ENCODE assay signal across 10 cellular contexts in genomic region chr16:84810518-84811273, GRCh38. TPM values are rescaled to one million over a fixed set of nuclear protein-coding genes. Genes with fewer than 3 reads are reported as not detected.
DNase-seq lines count a peak whose midpoint lies in the region; ATAC-seq, FAIRE-seq and TF ChIP-seq lines count a peak whose summit lies in the region.
"Had no signal": no experiment of that assay in that cellular context is flagged by ENCODE, and none has a peak within 500 bp of the region (broad histone marks: within the 10 kb centered on the region; RNA-seq: fewer than 3 reads in every experiment).

No MANE protein-coding gene starts in this region.

- H3K4me2 ChIP-seq in PC-3 (ENCODE audit: low read length), result no peak overlapping the region

- no peak for TF ChIP-seq EP300 in gastroesophageal sphincter (IDR thresholded peaks at IDR 0.05)

- 40 to 80% methylated on average over 2 to 4 of the region's 17 CpGs for WGBS in gastroesophageal sphincter (ENCODE audit: low coverage in 1 of 2), 2 donors

- no peak overlapping the region for H2AFZ ChIP-seq in PC-3 (ENCODE audit: low read length)

- H3K4me3 ChIP-seq in gastroesophageal sphincter (no peak overlapping the region), PC-3 (ENCODE audit: low read length) (no peak overlapping the region)

- TF ChIP-seq POLR2A in GM12892 (IDR thresholded peaks at IDR 0.05; ENCODE audit: low read depth, low read length) (no peak), gastroesophageal sphincter (IDR thresholded peaks at IDR 0.05) (no peak)

- peaks cover 0 to 18% (median 0%) of the 10 kb centered on the region in 3 donors for H3K4me1 ChIP-seq in gastroesophageal sphincter
- H3K4me1 ChIP-seq in PC-3 (ENCODE audit: insufficient read depth, low read length), result peaks cover 13% of the 10 kb centered on the region

- peak; percentile 49 for DNase-seq in AG08396 (ENCODE audit: low spot score)
- no peak for DNase-seq in GM12892 (ENCODE audit: insufficient read length)
- peak; percentile 84 for DNase-seq in SIG-M5 (lab: John Stamatoyannopoulos, UW)
- DNase-seq in SHP77 treated with DMSO at 0.1 percent for 48 hours (lab: John Stamatoyannopoulos, UW), result no peak
- DNase-seq in PC-3, result no peak
- no peak for DNase-seq in left lobe of liver (ENCODE audit: low spot score)
- DNase-seq: DMS53, SHP77 had no signal

- TF ChIP-seq CTCF in gastroesophageal sphincter (IDR thresholded peaks at IDR 0.05) (no peak), PC-3 (conservative IDR thresholded peaks at IDR 0.05; ENCODE audit: low read depth, low read length) (no peak)

- BruUV-seq in PC-3 (replicated peaks; lab: Mats Ljungman, UMichigan), result no TSS peak

- H4K20me1 ChIP-seq in PC-3 (ENCODE audit: low read length), result no peaks in the 10 kb centered on the region

- CTCF ChIA-PET in PC-3 (lab: Charles Lee), result no interaction called here

- H3K27ac ChIP-seq in gastroesophageal sphincter (peak overlapping the region in 3 of 4 donors; percentile 27 to 62 (median 45)), PC-3 (ENCODE audit: low read length) (no peak overlapping the region)

- no peaks in the 10 kb centered on the region for H3K9me2 ChIP-seq in PC-3 (replicated peaks; ENCODE audit: low read length)

- peak; percentile 89 for FAIRE-seq in GM12892 (lab: Jason Lieb, UNC)

- H3K9me3 ChIP-seq in gastroesophageal sphincter (no peaks in the 10 kb centered on the region), PC-3 (ENCODE audit: low read length) (no peaks in the 10 kb centered on the region)

- H3K27me3 ChIP-seq in gastroesophageal sphincter, result no peaks in the 10 kb centered on the region
- no peaks in the 10 kb centered on the region for H3K27me3 ChIP-seq in PC-3 (ENCODE audit: low read length)

- ATAC-seq in gastroesophageal sphincter (peak; percentile 80), HG02970 (IDR thresholded peaks at IDR 0.05; ENCODE audit: low FRiP score, unreplicated experiment) (no peak), PC-3 (no peak), left lobe of liver (no peak)

- intact Hi-C loops in PC-3 (cut with micrococcal nuclease), result no loop called here

- H3K36me3 ChIP-seq in gastroesophageal sphincter (no peaks in the 10 kb centered on the region), PC-3 (ENCODE audit: low read depth, low read length) (no peaks in the 10 kb centered on the region)

- no peak overlapping the region for H3K9ac ChIP-seq in PC-3 (ENCODE audit: low read length)

- no peaks in the 10 kb centered on the region for H3F3A ChIP-seq in PC-3 (ENCODE audit: low read length, unreplicated experiment)

- POLR2A ChIA-PET in PC-3 (lab: Charles Lee; ENCODE audit: unreplicated experiment), result no interaction called here

- no peaks in the 10 kb centered on the region for H3K79me2 ChIP-seq in PC-3 (ENCODE audit: low read length)

RNA-seq across cellular contexts. Expression of gene CRISPLD2, which starts 9.1 kb away (rescaled TPM):
- not detected for polyA plus RNA-seq in GM12892 (2012; ENCODE audit: missing spikeins)
- total RNA-seq in gastroesophageal sphincter (100 to 1,000 TPM; 174 to 411 (median 219) TPM), PC-3 (2014; rRNA removed) (2.8 and 3.2 TPM in 2 replicates), left lobe of liver (4.5 TPM)

Comparison
In these comparisons a context has a peak if more than half of its experiments do, and no peak if none do; other contexts are left out.
1. DNase-seq: peak in AG08396 (single experiment) and SIG-M5 (single experiment); none in GM12892 (single experiment), SHP77 treated with DMSO at 0.1 percent for 48 hours (single experiment), PC-3 (single experiment) and left lobe of liver (single experiment).
2. RNA of gene CRISPLD2, which starts 9.1 kb away (total RNA-seq): 174 to 411 TPM in gastroesophageal sphincter; 4.5 TPM in left lobe of liver (single experiment) and 2.8 to 3.2 TPM in PC-3; every median in the first group is over 10 times any median in the second.